ENCODE assay signal across 9 cellular contexts in the genomic region with DNA sequence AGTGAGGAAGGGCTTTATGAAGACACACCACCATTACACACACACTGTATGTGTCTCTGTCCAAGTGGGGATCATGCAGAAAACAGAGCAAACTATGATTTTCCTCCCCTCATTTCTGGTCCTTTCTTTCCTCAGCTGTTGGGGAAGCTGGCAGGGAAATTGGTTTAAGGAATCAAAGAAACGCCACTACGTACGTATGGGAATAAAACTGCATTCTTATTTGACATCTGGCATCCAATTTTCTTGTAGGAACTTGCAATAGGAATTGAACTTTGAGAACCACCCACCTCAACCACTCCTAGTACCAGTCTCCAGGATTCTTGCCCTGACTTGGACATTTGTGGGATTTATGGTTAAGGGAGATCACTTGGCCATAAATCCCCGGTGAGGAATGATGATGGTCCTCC.
DNase-seq lines count a peak whose midpoint lies in the region; ATAC-seq and TF ChIP-seq lines count a peak whose summit lies in the region.
"Had no signal": no experiment of that assay in that cellular context is flagged by ENCODE, and none has a peak within 500 bp of the region (broad histone marks: within the 10 kb centered on the region; RNA-seq: fewer than 3 reads in every experiment).

No MANE protein-coding gene starts in this region.

- CTCF ChIA-PET in activated CD4-positive, alpha-beta T cell treated with anti-CD3 and anti-CD28 coated beads for 36 hours (lab: Charles Lee) = no interaction called here

- peak overlapping the region; percentile 81 for H3K27ac ChIP-seq in stomach smooth muscle (ENCODE audit: low read length)

- TF ChIP-seq POLR2A in lower leg skin (IDR thresholded peaks at IDR 0.05) = no peak

- H3K4me3 ChIP-seq in lower leg skin (ENCODE audit: low read depth, poor library complexity, severe bottlenecking) = peak overlapping the region; percentile 39
- H3K4me3 ChIP-seq in stomach smooth muscle (ENCODE audit: low read length in 2 of 2) = peak overlapping the region; percentile 87 to 92

- POLR2A ChIA-PET in activated CD4-positive, alpha-beta T cell treated with anti-CD3 and anti-CD28 coated beads for 36 hours (lab: Charles Lee) = no interaction called here

- no peak for TF ChIP-seq CTCF in brain (conservative IDR thresholded peaks at IDR 0.05)
- TF ChIP-seq CTCF in lower leg skin (IDR thresholded peaks at IDR 0.05) = no peak

- intact Hi-C loops in activated CD4-positive, alpha-beta T cell treated with anti-CD3 and anti-CD28 coated beads for 36 hours (cut with DNase I, micrococcal nuclease) = no loop called here
- intact Hi-C loops in lower leg skin (cut with DNase I; ENCODE audit: low total_unique reads) = no loop called here

- WGBS in lower leg skin, 2 donors = 24 to 27% methylated on average over 4 of the region's 4 CpGs

- H3K36me3 Mint-ChIP-seq in activated CD4-positive, alpha-beta T cell treated with anti-CD3 and anti-CD28 coated beads for 36 hours (ENCODE audit: low read depth) = no peaks in the 10 kb centered on the region
- H3K36me3 Mint-ChIP-seq in brain = no peaks in the 10 kb centered on the region

- no peak for ATAC-seq in activated CD4-positive, alpha-beta T cell treated with anti-CD3 and anti-CD28 coated beads for 36 hours
- ATAC-seq in GM18517 (IDR thresholded peaks at IDR 0.05; ENCODE audit: unreplicated experiment) = no peak

- peak overlapping the region; percentile 58 for H3K4me3 Mint-ChIP-seq in activated CD4-positive, alpha-beta T cell treated with anti-CD3 and anti-CD28 coated beads for 36 hours
- peak overlapping the region; percentile 89 to 97 (median 93) for H3K4me3 Mint-ChIP-seq in brain

- no peaks in the 10 kb centered on the region for H3K9me3 ChIP-seq in stomach smooth muscle (ENCODE audit: control insufficient read depth in 2 of 2, low read length in 2 of 2)

- peaks cover 30% of the 10 kb centered on the region for H3K27me3 Mint-ChIP-seq in activated CD4-positive, alpha-beta T cell treated with anti-CD3 and anti-CD28 coated beads for 36 hours
- peaks cover 10% of the 10 kb centered on the region for H3K27me3 Mint-ChIP-seq in brain

- no peak overlapping the region for H3K27ac Mint-ChIP-seq in activated CD4-positive, alpha-beta T cell treated with anti-CD3 and anti-CD28 coated beads for 36 hours
- H3K27ac Mint-ChIP-seq in brain = peak overlapping the region; percentile 61 to 98 (median 95)

- H3K4me1 Mint-ChIP-seq in activated CD4-positive, alpha-beta T cell treated with anti-CD3 and anti-CD28 coated beads for 36 hours = peaks cover 8% of the 10 kb centered on the region
- H3K4me1 Mint-ChIP-seq in brain = peaks cover 65% of the 10 kb centered on the region

- H3K9ac ChIP-seq in stomach smooth muscle (ENCODE audit: low read length in 2 of 2) = peak overlapping the region; percentile 81 to 86

- DNase-seq in activated CD4-positive, alpha-beta T cell treated with anti-CD3 and anti-CD28 coated beads for 36 hours = no peak
- no peak for DNase-seq in activated CD4-positive, alpha-beta T cell treated with anti-CD3 and anti-CD28 coated beads, Interleukin-2, amount 50 U/mL, for 1 hour
- DNase-seq in lower leg skin (ENCODE audit: low spot score in 2 of 2) = no peak
- DNase-seq in COR-L47 (lab: John Stamatoyannopoulos, UW) = no peak
- DNase-seq in NCI-H82 (lab: John Stamatoyannopoulos, UW) = no peak
- DNase-seq: activated effector memory CD4-positive, alpha-beta T cell treated with Interleukin-2 at 50 U/mL for 16 hours had no signal

- no peaks in the 10 kb centered on the region for H3K9me3 Mint-ChIP-seq in activated CD4-positive, alpha-beta T cell treated with anti-CD3 and anti-CD28 coated beads for 36 hours (ENCODE audit: low read depth)
- H3K9me3 Mint-ChIP-seq in brain = no peaks in the 10 kb centered on the region

- peaks cover 10% of the 10 kb centered on the region for H3K4me1 ChIP-seq in stomach smooth muscle (ENCODE audit: control insufficient read depth, insufficient read depth, low read length)

- H3K27me3 ChIP-seq in stomach smooth muscle (ENCODE audit: control insufficient read depth in 1 of 2, insufficient read depth in 2 of 2, low read length in 2 of 2) = no peaks in the 10 kb centered on the region

- H3K36me3 ChIP-seq in stomach smooth muscle (ENCODE audit: control insufficient read depth in 2 of 2, insufficient read depth in 2 of 2, low read length in 2 of 2) = no peaks in the 10 kb centered on the region
